Comparison of ENCODE assay signal across 34 cellular contexts in genomic region chr20:34185766-34186620, GRCh38. TPM values are rescaled to one million over a fixed set of nuclear protein-coding genes. Genes with fewer than 3 reads are reported as not detected.
A peak's percentile ranks its signal among the peaks of the same experiment; 100 is the strongest.
DNase-seq lines count a peak whose midpoint lies in the region; ATAC-seq and TF ChIP-seq lines count a peak whose summit lies in the region.
"Had no signal": no experiment of that assay in that cellular context is flagged by ENCODE, and none has a peak within 500 bp of the region (broad histone marks: within the 10 kb centered on the region; RNA-seq: fewer than 3 reads in every experiment).

No MANE protein-coding gene starts in this region.

- TF ChIP-seq EP300 in esophagus muscularis mucosa (IDR thresholded peaks at IDR 0.05): no peak

- H2BK5ac ChIP-seq in mesenchymal stem cell (ENCODE audit: low read depth, low read length, poor library complexity, severe bottlenecking): no peak overlapping the region

- WGBS in GM23248 (ENCODE audit: low coverage in 1 of 2, low lambda C conversion rate in 2 of 2, missing lambda C conversion rate in 2 of 2), 2 experiments: 4 to 8% methylated on average over 9 of the region's 9 CpGs
- WGBS in esophagus muscularis mucosa: 73% methylated on average over 9 of the region's 9 CpGs
- WGBS in mesenchymal stem cell: 75% methylated on average over 6 of the region's 9 CpGs

- H2BK120ac ChIP-seq in mesenchymal stem cell (ENCODE audit: low read depth, low read length): no peak overlapping the region

- no peaks in the 10 kb centered on the region for H4K20me1 ChIP-seq in GM23248 (ENCODE audit: insufficient read depth)

- H2AFZ ChIP-seq in GM23248 (no peak overlapping the region), mesenchymal stem cell (ENCODE audit: low read depth, low read length) (no peak overlapping the region)
- H2AFZ ChIP-seq: hepatocyte, PC-9 had no signal

- in situ Hi-C loops in GM23248 (cut with MboI): no loop called here

- H3K27ac ChIP-seq in GM23248 (peak overlapping the region; percentile 26; the same call in 1 of the 2 replicates), esophagus muscularis mucosa (replicated peaks in 1 of 4) (no peak overlapping the region), mesenchymal stem cell (ENCODE audit: low read length, poor library complexity, severe bottlenecking) (no peak overlapping the region), ascending aorta (no peak overlapping the region), WERI-Rb-1 (no peak overlapping the region)
- H3K27ac ChIP-seq: body of pancreas, gastrocnemius medialis, hepatocyte, neutrophil, PC-9, prostate gland, uterus had no signal

- DNase-seq in AG08395 (ENCODE audit: low spot score) (peak; percentile 68), GM23248 (peak; percentile 86), esophagus muscularis mucosa (ENCODE audit: extremely low spot score) (peak; percentile 80), mesenchymal stem cell (no peak), ascending aorta (ENCODE audit: low spot score in 2 of 2) (no peak), DMS 273 treated with DMSO at 0.1 percent for 48 hours (lab: John Stamatoyannopoulos, UW) (no peak), WERI-Rb-1 (no peak)
- DNase-seq: 8988T; activated CD4-positive, alpha-beta T cell treated with anti-CD3 and anti-CD28 coated beads, Interleukin-2, amount 10 ng/mL, durations not matched to agents 24 days and 14 days; activated gamma-delta T cell treated with Interleukin-2 at 50 U/mL for 16 hours; activated naive CD8-positive, alpha-beta T cell treated with anti-CD3 and anti-CD28 coated beads, Interleukin-2, amount 50 U/mL, for 24 hours; activated T-cell treated with anti-CD3 and anti-CD28 coated beads, Interleukin-2, amount 50 U/mL, for 24 hours; body of pancreas; CD8-positive, alpha-beta memory T cell; DMS153; gastrocnemius medialis; left cardiac atrium; NCI-H1048; NCI-H1694; NCI-H2171; NCI-H510A; PC-9; Right ventricle myocardium superior; stimulated activated CD4-positive, alpha-beta T cell treated with anti-CD3 and anti-CD28 coated beads, Interleukin-15, amount 100 ng/mL, for 24 hours; stimulated activated naive B cell treated with anti-CD40 and anti-IgM and Interleukin-4, amounts not matched to agents 10 μg/mL and 1 μg/mL and 100 μg/mL, for 72 hours; uterus had no signal

- H3K9ac ChIP-seq in GM23248 (no peak overlapping the region; the same call in 1 of the 2 replicates), mesenchymal stem cell (ENCODE audit: low read length) (peak overlapping the region; percentile 47)

- peaks cover 19% of the 10 kb centered on the region for H3K4me1 ChIP-seq in GM23248 (ENCODE audit: insufficient read depth)
- H3K4me1 ChIP-seq in esophagus muscularis mucosa: peaks cover 0 to 5% (median 5%) of the 10 kb centered on the region in 4 donors
- no peaks in the 10 kb centered on the region for H3K4me1 ChIP-seq in mesenchymal stem cell (ENCODE audit: control insufficient read depth, insufficient read depth, low read depth, low read length)
- H3K4me1 ChIP-seq in ascending aorta: no peaks in the 10 kb centered on the region
- H3K4me1 ChIP-seq: gastrocnemius medialis, prostate gland, uterus had no signal

- H3K9me2 ChIP-seq in GM23248 (ENCODE audit: insufficient read depth): no peaks in the 10 kb centered on the region

- intact Hi-C loops in esophagus muscularis mucosa (cut with DNase I): no loop called here
- intact Hi-C loops in ascending aorta (cut with DNase I): no loop called here

- no peak overlapping the region for H2BK15ac ChIP-seq in mesenchymal stem cell (ENCODE audit: low read depth, poor library complexity, severe bottlenecking)

- H3K4me3 ChIP-seq in GM23248 (peak overlapping the region; percentile 49), esophagus muscularis mucosa (no peak overlapping the region), mesenchymal stem cell (ENCODE audit: insufficient read depth in 1 of 2, low read depth in 1 of 2, low read length in 2 of 2) (peak overlapping the region in 1 of 2 experiments; percentile 68), ascending aorta (no peak overlapping the region), WERI-Rb-1 (ENCODE audit: low read depth, low read length) (no peak overlapping the region)
- H3K4me3 ChIP-seq: body of pancreas, gastrocnemius medialis, hepatocyte, PC-9, prostate gland, uterus had no signal

- no peaks in the 10 kb centered on the region for H3K79me2 ChIP-seq in GM23248 (ENCODE audit: insufficient read depth)
- H3K79me2 ChIP-seq: hepatocyte had no signal

- H3K23ac ChIP-seq in mesenchymal stem cell (ENCODE audit: low read length in 2 of 2): no peak overlapping the region

- TF ChIP-seq CTCF in esophagus muscularis mucosa (IDR thresholded peaks at IDR 0.05): no peak
- TF ChIP-seq CTCF in ascending aorta (IDR thresholded peaks at IDR 0.05): no peak
- TF ChIP-seq CTCF in WERI-Rb-1 (IDR thresholded peaks at IDR 0.05; ENCODE audit: low read depth, low read length): no peak

- ATAC-seq in HG02642 (IDR thresholded peaks at IDR 0.05; ENCODE audit: poor library complexity, unreplicated experiment): no peak
- ATAC-seq: activated naive CD8-positive, alpha-beta T cell treated with anti-CD3 and anti-CD28 coated beads, Interleukin-2, amount 50 U/mL, for 24 hours; body of pancreas; gastrocnemius medialis; left cardiac atrium had no signal

- no peak overlapping the region for H4K8ac ChIP-seq in mesenchymal stem cell (ENCODE audit: low read length)

- H3K9me3 ChIP-seq in GM23248 (ENCODE audit: low read depth) (no peaks in the 10 kb centered on the region), esophagus muscularis mucosa (no peaks in the 10 kb centered on the region), mesenchymal stem cell (ENCODE audit: control insufficient read depth, low read length) (no peaks in the 10 kb centered on the region), ascending aorta (no peaks in the 10 kb centered on the region), WERI-Rb-1 (ENCODE audit: severe bottlenecking) (no peaks in the 10 kb centered on the region)
- H3K9me3 ChIP-seq: body of pancreas, gastrocnemius medialis, neutrophil, prostate gland, uterus had no signal

- no peak overlapping the region for H2AK5ac ChIP-seq in mesenchymal stem cell (ENCODE audit: low read length, severe bottlenecking)

- H3K4me2 ChIP-seq in GM23248 (ENCODE audit: unreplicated experiment) (peak overlapping the region; percentile 78), mesenchymal stem cell (ENCODE audit: low read length, poor library complexity, severe bottlenecking) (no peak overlapping the region)
- H3K4me2 ChIP-seq: hepatocyte, PC-9 had no signal

- no peak overlapping the region for H3K14ac ChIP-seq in mesenchymal stem cell (ENCODE audit: low read length in 2 of 2)

- H3F3A ChIP-seq in GM23248 (ENCODE audit: insufficient read depth): peaks cover 18% of the 10 kb centered on the region; the same call in 1 of the 2 replicates

- H4K91ac ChIP-seq in mesenchymal stem cell (ENCODE audit: low read length): no peak overlapping the region

- H3K79me1 ChIP-seq in mesenchymal stem cell (replicated peaks; ENCODE audit: low read length, poor library complexity, severe bottlenecking): no peaks in the 10 kb centered on the region

- no peak overlapping the region for H3K18ac ChIP-seq in mesenchymal stem cell (ENCODE audit: low read depth in 1 of 2, low read length in 2 of 2)

- H3K27me3 ChIP-seq in GM23248 (replicated peaks; ENCODE audit: insufficient read depth): no peaks in the 10 kb centered on the region
- H3K27me3 ChIP-seq in esophagus muscularis mucosa: peaks cover 0 to 12% (median 0%) of the 10 kb centered on the region in 4 donors
- H3K27me3 ChIP-seq in mesenchymal stem cell (ENCODE audit: control insufficient read depth in 1 of 2, insufficient read depth in 1 of 2, low read length in 2 of 2): peaks cover 30 to 45% of the 10 kb centered on the region in 2 experiments
- H3K27me3 ChIP-seq in ascending aorta: no peaks in the 10 kb centered on the region
- H3K27me3 ChIP-seq in WERI-Rb-1 (ENCODE audit: insufficient read depth, low read depth, severe bottlenecking): no peaks in the 10 kb centered on the region
- H3K27me3 ChIP-seq: body of pancreas, hepatocyte, uterus had no signal

- no peak overlapping the region for H3K4ac ChIP-seq in mesenchymal stem cell (ENCODE audit: low read depth in 1 of 2, low read length in 2 of 2)

- no peak for TF ChIP-seq POLR2A in esophagus muscularis mucosa (IDR thresholded peaks at IDR 0.05; ENCODE audit: low read depth)

- no peaks in the 10 kb centered on the region for H3K36me3 ChIP-seq in GM23248 (ENCODE audit: low read depth)
- no peaks in the 10 kb centered on the region for H3K36me3 ChIP-seq in esophagus muscularis mucosa
- no peaks in the 10 kb centered on the region for H3K36me3 ChIP-seq in mesenchymal stem cell (ENCODE audit: control insufficient read depth in 1 of 2, insufficient read depth in 2 of 2, low read depth in 1 of 2, low read length in 2 of 2)
- no peaks in the 10 kb centered on the region for H3K36me3 ChIP-seq in ascending aorta
- no peaks in the 10 kb centered on the region for H3K36me3 ChIP-seq in WERI-Rb-1
- H3K36me3 ChIP-seq: gastrocnemius medialis, neutrophil, prostate gland, uterus had no signal

- H2BK12ac ChIP-seq in mesenchymal stem cell (ENCODE audit: low read length in 2 of 2): no peak overlapping the region

RNA-seq across cellular contexts. Expression of gene ASIP, which starts 55.2 kb away (rescaled TPM):
- total RNA-seq in GM23248 (2014; rRNA removed; shearing (Covaris generic)): not detected in 2 replicates
- not detected in 2 replicates for polyA plus RNA-seq in GM23248 (2016; fragmentation: Nextera tagmentation; extraction: Ambion mirVana)
- total RNA-seq in esophagus muscularis mucosa (not detected), ascending aorta (not detected)
- 0.21 TPM for polyA plus RNA-seq in mesenchymal stem cell (2013, experiment 1 of 2)
- 0.14 TPM for polyA plus RNA-seq in mesenchymal stem cell (2013, experiment 2 of 2)
- total RNA-seq: activated CD4-positive, alpha-beta T cell treated with anti-CD3 and anti-CD28 coated beads, Interleukin-2, amount 10 ng/mL, durations not matched to agents 24 days and 14 days; B cell; body of pancreas; CD8-positive, alpha-beta memory T cell; cerebellum; gastrocnemius medialis; hepatocyte; PC-9; temporal lobe; uterus had no signal
- polyA plus RNA-seq: CD8-positive, alpha-beta memory T cell; IgD-negative memory B cell had no signal

Comparison
In these comparisons a context has a peak if more than half of its experiments do, and no peak if none do; other contexts are left out.
1. DNase-seq: peak in AG08395 (single experiment), GM23248 (single experiment) and esophagus muscularis mucosa (single experiment); none in mesenchymal stem cell (single experiment), ascending aorta (0 of 2), DMS 273 treated with DMSO at 0.1 percent for 48 hours (single experiment) and WERI-Rb-1 (single experiment).